ENCODE assay signal across 11 cellular contexts in the genomic region with DNA sequence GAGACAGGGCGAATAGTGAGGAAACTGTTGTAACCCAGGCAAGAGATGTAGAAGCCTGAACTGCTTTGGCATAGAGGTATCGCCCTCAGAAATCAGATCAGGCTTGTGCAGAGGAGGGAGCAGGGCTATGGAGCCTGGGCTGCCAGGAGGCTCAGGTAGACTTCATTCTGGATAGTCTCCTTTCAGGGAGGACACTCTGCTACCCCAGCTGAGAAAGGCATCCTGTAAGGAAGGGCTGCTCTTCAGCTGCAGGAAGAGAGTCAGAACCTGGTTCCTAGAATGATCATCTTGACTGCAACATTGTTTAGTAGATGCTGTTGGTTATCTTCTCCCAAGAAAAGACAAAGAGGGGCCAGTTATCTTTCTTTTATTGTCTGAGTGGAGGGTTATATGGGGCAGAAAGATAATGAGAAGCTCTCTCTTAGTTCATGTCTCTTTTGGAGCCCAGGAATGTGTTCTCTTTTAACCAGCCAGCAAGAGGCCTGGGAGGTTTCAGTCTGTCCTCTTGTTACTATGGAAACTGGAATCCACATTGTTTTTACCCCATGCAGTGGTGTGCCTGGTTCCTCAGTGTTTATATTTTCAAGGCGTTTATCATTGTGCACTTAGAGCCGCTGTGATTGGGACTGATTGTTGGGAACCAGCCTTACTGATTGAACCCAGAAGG.
DNase-seq lines count a peak whose midpoint lies in the region; ATAC-seq, FAIRE-seq and TF ChIP-seq lines count a peak whose summit lies in the region.
"Had no signal": no experiment of that assay in that cellular context is flagged by ENCODE, and none has a peak within 500 bp of the region (broad histone marks: within the 10 kb centered on the region; RNA-seq: fewer than 3 reads in every experiment).

No MANE protein-coding gene starts in this region.

- H3K4ac ChIP-seq in trophoblast cell (ENCODE audit: low read depth, low read length): no peak overlapping the region

- peak overlapping the region; percentile 60 for H2BK12ac ChIP-seq in trophoblast cell (ENCODE audit: low read length)

- no peaks in the 10 kb centered on the region for H3K36me3 ChIP-seq in Peyer's patch
- no peaks in the 10 kb centered on the region for H3K36me3 ChIP-seq in trophoblast cell (ENCODE audit: control insufficient read depth in 1 of 2, insufficient read depth in 2 of 2, low read length in 2 of 2)
- H3K36me3 ChIP-seq in ovary: no peaks in the 10 kb centered on the region

- H3K4me2 ChIP-seq in trophoblast cell (ENCODE audit: low read length): peak overlapping the region; percentile 0

- peak; percentile 9 for FAIRE-seq in GM18507 (lab: Jason Lieb, UNC)
- FAIRE-seq: urothelium cell line had no signal

- H3K27ac ChIP-seq in Peyer's patch (peak overlapping the region in 3 of 4 donors; percentile 31 to 76 (median 39)), trophoblast cell (ENCODE audit: low read depth, low read length) (no peak overlapping the region), ovary (peak overlapping the region in 1 of 2 donors; percentile 25)

- no peak for TF ChIP-seq CTCF in Peyer's patch (IDR thresholded peaks at IDR 0.05)
- no peak for TF ChIP-seq CTCF in fibroblast of mammary gland (conservative IDR thresholded peaks at IDR 0.05; ENCODE audit: control insufficient read depth, insufficient read depth, low read depth, low read length)
- no peak for TF ChIP-seq CTCF in ovary (IDR thresholded peaks at IDR 0.05)

- H2BK5ac ChIP-seq in trophoblast cell (ENCODE audit: low read depth, low read length, poor library complexity): no peak overlapping the region

- no peaks in the 10 kb centered on the region for H3K9me3 ChIP-seq in Peyer's patch
- no peaks in the 10 kb centered on the region for H3K9me3 ChIP-seq in trophoblast cell (ENCODE audit: insufficient read depth, low read depth, low read length)
- no peaks in the 10 kb centered on the region for H3K9me3 ChIP-seq in ovary

- no peak overlapping the region for H3K14ac ChIP-seq in trophoblast cell (ENCODE audit: low read length)

- H3K4me3 ChIP-seq in Peyer's patch (no peak overlapping the region), fibroblast of mammary gland (ENCODE audit: control insufficient read depth, low read depth, low read length) (no peak overlapping the region), trophoblast cell (ENCODE audit: low read depth, low read length) (no peak overlapping the region), ovary (no peak overlapping the region)

- no peak overlapping the region for H4K91ac ChIP-seq in trophoblast cell (ENCODE audit: low read depth, low read length)

- no peaks in the 10 kb centered on the region for H3K79me1 ChIP-seq in trophoblast cell (ENCODE audit: low read length)

- no peak overlapping the region for H4K12ac ChIP-seq in trophoblast cell (ENCODE audit: low read depth, low read length)

- ATAC-seq in GM19467 (IDR thresholded peaks at IDR 0.05; ENCODE audit: unreplicated experiment) (no peak), HG03045 (IDR thresholded peaks at IDR 0.05; ENCODE audit: unreplicated experiment) (no peak)
- ATAC-seq: activated T-cell treated with anti-CD3 and anti-CD28 coated beads, Interleukin-2, amount 50 U/mL, for 4 hours had no signal

- WGBS in trophoblast cell (ENCODE audit: extremely low coverage, insufficient coverage, insufficient read length): no CpG with 5 or more reads among the region's 4 CpGs
- WGBS in ovary, 3 donors: 45 to 54% (median 53%) methylated on average over 4 of the region's 4 CpGs

- no peak overlapping the region for H3K23ac ChIP-seq in trophoblast cell (ENCODE audit: low read length)

- H3K79me2 ChIP-seq in trophoblast cell (ENCODE audit: control insufficient read depth, insufficient read depth, low read length, poor library complexity): no peaks in the 10 kb centered on the region

- TF ChIP-seq EP300 in ovary (IDR thresholded peaks at IDR 0.05): no peak

- intact Hi-C loops in ovary (cut with DNase I): no loop called here

- TF ChIP-seq POLR2A in Peyer's patch (IDR thresholded peaks at IDR 0.05) (no peak), ovary (IDR thresholded peaks at IDR 0.05) (no peak)

- H3K27me3 ChIP-seq in Peyer's patch: no peaks in the 10 kb centered on the region
- no peaks in the 10 kb centered on the region for H3K27me3 ChIP-seq in trophoblast cell (ENCODE audit: insufficient read depth, low read length)
- H3K27me3 ChIP-seq in ovary: no peaks in the 10 kb centered on the region

- peaks cover 0 to 43% (median 28%) of the 10 kb centered on the region in 4 donors for H3K4me1 ChIP-seq in Peyer's patch
- peaks cover 6 to 11% of the 10 kb centered on the region in 2 experiments for H3K4me1 ChIP-seq in trophoblast cell (ENCODE audit: control insufficient read depth in 1 of 2, insufficient read depth in 2 of 2, low read length in 2 of 2)
- peaks cover 33% of the 10 kb centered on the region for H3K4me1 ChIP-seq in ovary (ENCODE audit: insufficient read depth)

- no peak overlapping the region for H3K9ac ChIP-seq in trophoblast cell (ENCODE audit: low read length)

- H2BK120ac ChIP-seq in trophoblast cell (ENCODE audit: insufficient read depth, low read length, poor library complexity): no peak overlapping the region

- H3K18ac ChIP-seq in trophoblast cell (ENCODE audit: low read length): no peak overlapping the region

- DNase-seq in GM18507 (ENCODE audit: extremely low spot score, insufficient read length, low read depth) (no peak), Peyer's patch (no peak), fibroblast of mammary gland (ENCODE audit: low read depth) (peak; percentile 35), trophoblast cell (peak; percentile 25 to 73), ovary (no peak), SW 1271 (lab: John Stamatoyannopoulos, UW) (no peak)
- DNase-seq: activated T-cell treated with anti-CD3 and anti-CD28 coated beads, Interleukin-2, amount 50 U/mL, for 4 hours; NCI-H2081 treated with DMSO at 0.1 percent for 48 hours had no signal

- H2AFZ ChIP-seq in trophoblast cell (ENCODE audit: insufficient read depth, low read length, poor library complexity): no peak overlapping the region

- H4K8ac ChIP-seq in trophoblast cell (ENCODE audit: low read depth, low read length): no peak overlapping the region

- H2AK5ac ChIP-seq in trophoblast cell (ENCODE audit: low read length): no peak overlapping the region

Comparison
In these comparisons a context has a peak if more than half of its experiments do, and no peak if none do; other contexts are left out.
1. DNase-seq: peak in fibroblast of mammary gland (single experiment) and trophoblast cell (2 of 2); none in GM18507 (single experiment), Peyer's patch (0 of 3), ovary (0 of 5) and SW 1271 (0 of 2).